2 cellular contexts compared by ENCODE assay signal in genomic region chr6:7042654-7043545, GRCh38.
TF ChIP-seq lines count a peak whose summit lies in the region.

No MANE protein-coding gene starts in this region.

TF ChIP-seq in K562, 482 proteins besides CTCF, POLR2A, EP300 and RAD21 (continued from another document and continues in another):
- TF ChIP-seq, protein P1, sequence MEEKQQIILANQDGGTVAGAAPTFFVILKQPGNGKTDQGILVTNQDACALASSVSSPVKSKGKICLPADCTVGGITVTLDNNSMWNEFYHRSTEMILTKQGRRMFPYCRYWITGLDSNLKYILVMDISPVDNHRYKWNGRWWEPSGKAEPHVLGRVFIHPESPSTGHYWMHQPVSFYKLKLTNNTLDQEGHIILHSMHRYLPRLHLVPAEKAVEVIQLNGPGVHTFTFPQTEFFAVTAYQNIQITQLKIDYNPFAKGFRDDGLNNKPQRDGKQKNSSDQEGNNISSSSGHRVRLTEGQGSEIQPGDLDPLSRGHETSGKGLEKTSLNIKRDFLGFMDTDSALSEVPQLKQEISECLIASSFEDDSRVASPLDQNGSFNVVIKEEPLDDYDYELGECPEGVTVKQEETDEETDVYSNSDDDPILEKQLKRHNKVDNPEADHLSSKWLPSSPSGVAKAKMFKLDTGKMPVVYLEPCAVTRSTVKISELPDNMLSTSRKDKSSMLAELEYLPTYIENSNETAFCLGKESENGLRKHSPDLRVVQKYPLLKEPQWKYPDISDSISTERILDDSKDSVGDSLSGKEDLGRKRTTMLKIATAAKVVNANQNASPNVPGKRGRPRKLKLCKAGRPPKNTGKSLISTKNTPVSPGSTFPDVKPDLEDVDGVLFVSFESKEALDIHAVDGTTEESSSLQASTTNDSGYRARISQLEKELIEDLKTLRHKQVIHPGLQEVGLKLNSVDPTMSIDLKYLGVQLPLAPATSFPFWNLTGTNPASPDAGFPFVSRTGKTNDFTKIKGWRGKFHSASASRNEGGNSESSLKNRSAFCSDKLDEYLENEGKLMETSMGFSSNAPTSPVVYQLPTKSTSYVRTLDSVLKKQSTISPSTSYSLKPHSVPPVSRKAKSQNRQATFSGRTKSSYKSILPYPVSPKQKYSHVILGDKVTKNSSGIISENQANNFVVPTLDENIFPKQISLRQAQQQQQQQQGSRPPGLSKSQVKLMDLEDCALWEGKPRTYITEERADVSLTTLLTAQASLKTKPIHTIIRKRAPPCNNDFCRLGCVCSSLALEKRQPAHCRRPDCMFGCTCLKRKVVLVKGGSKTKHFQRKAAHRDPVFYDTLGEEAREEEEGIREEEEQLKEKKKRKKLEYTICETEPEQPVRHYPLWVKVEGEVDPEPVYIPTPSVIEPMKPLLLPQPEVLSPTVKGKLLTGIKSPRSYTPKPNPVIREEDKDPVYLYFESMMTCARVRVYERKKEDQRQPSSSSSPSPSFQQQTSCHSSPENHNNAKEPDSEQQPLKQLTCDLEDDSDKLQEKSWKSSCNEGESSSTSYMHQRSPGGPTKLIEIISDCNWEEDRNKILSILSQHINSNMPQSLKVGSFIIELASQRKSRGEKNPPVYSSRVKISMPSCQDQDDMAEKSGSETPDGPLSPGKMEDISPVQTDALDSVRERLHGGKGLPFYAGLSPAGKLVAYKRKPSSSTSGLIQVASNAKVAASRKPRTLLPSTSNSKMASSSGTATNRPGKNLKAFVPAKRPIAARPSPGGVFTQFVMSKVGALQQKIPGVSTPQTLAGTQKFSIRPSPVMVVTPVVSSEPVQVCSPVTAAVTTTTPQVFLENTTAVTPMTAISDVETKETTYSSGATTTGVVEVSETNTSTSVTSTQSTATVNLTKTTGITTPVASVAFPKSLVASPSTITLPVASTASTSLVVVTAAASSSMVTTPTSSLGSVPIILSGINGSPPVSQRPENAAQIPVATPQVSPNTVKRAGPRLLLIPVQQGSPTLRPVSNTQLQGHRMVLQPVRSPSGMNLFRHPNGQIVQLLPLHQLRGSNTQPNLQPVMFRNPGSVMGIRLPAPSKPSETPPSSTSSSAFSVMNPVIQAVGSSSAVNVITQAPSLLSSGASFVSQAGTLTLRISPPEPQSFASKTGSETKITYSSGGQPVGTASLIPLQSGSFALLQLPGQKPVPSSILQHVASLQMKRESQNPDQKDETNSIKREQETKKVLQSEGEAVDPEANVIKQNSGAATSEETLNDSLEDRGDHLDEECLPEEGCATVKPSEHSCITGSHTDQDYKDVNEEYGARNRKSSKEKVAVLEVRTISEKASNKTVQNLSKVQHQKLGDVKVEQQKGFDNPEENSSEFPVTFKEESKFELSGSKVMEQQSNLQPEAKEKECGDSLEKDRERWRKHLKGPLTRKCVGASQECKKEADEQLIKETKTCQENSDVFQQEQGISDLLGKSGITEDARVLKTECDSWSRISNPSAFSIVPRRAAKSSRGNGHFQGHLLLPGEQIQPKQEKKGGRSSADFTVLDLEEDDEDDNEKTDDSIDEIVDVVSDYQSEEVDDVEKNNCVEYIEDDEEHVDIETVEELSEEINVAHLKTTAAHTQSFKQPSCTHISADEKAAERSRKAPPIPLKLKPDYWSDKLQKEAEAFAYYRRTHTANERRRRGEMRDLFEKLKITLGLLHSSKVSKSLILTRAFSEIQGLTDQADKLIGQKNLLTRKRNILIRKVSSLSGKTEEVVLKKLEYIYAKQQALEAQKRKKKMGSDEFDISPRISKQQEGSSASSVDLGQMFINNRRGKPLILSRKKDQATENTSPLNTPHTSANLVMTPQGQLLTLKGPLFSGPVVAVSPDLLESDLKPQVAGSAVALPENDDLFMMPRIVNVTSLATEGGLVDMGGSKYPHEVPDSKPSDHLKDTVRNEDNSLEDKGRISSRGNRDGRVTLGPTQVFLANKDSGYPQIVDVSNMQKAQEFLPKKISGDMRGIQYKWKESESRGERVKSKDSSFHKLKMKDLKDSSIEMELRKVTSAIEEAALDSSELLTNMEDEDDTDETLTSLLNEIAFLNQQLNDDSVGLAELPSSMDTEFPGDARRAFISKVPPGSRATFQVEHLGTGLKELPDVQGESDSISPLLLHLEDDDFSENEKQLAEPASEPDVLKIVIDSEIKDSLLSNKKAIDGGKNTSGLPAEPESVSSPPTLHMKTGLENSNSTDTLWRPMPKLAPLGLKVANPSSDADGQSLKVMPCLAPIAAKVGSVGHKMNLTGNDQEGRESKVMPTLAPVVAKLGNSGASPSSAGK (IDR thresholded peaks at IDR 0.05) = peak; percentile 91
- TF ChIP-seq CREB1 (IDR thresholded peaks at IDR 0.05) = no peak
- no peak; the same call in 1 of the 2 replicates for TF ChIP-seq CREB1 (CRISPR knock-in tag; IDR thresholded peaks at IDR 0.05)
- TF ChIP-seq ZNF695 (CRISPR knock-in tag; IDR thresholded peaks at IDR 0.05) = no peak
- TF ChIP-seq CEBPG (CRISPR knock-in tag; IDR thresholded peaks at IDR 0.05) = no peak
- TF ChIP-seq CEBPG (tag; conservative IDR thresholded peaks at IDR 0.05 in 1 of 2, IDR thresholded peaks at IDR 0.05 in 1 of 2) = peak in 1 of 2 experiments; percentile 24; a peak in 1 of 4 replicates
- no peak for TF ChIP-seq EHMT2 (IDR thresholded peaks at IDR 0.05)
- 0 out of 4 replicates have a peak, but pooled peaks of 1 of the 2 experiments have one; percentile 27 for TF ChIP-seq RCOR1 (IDR thresholded peaks at IDR 0.05; ENCODE audit: borderline replicate concordance in 1 of 2, low read depth in 2 of 2, low read length in 2 of 2)
- peak; percentile 70; the same call in 1 of the 2 replicates for TF ChIP-seq KAT7 (CRISPR knock-in tag; IDR thresholded peaks at IDR 0.05; ENCODE audit: borderline replicate concordance)
- no peak for TF ChIP-seq RBM17 (IDR thresholded peaks at IDR 0.05; ENCODE audit: borderline replicate concordance, low read depth, low read length)

TF ChIP-seq in HepG2, 621 proteins besides CTCF, POLR2A, EP300 and RAD21 (continued from another document and continues in another):
- no peak for TF ChIP-seq ZNF3 (CRISPR knock-in tag; IDR thresholded peaks at IDR 0.05)
- TF ChIP-seq ZNF788 (CRISPR knock-in tag; IDR thresholded peaks at IDR 0.05; ENCODE audit: borderline replicate concordance) = peak; percentile 76; the same call in 1 of the 2 replicates
- no peak for TF ChIP-seq AKNA (CRISPR knock-in tag; IDR thresholded peaks at IDR 0.05; ENCODE audit: borderline replicate concordance)
- TF ChIP-seq ZNF709 (CRISPR knock-in tag; IDR thresholded peaks at IDR 0.05) = peak; percentile 47; the same call in 1 of the 2 replicates
- peak; percentile 80; the same call in 1 of the 2 replicates for TF ChIP-seq ZNF570 (CRISPR knock-in tag; IDR thresholded peaks at IDR 0.05; ENCODE audit: borderline replicate concordance)
- TF ChIP-seq ZNF567 (CRISPR knock-in tag; IDR thresholded peaks at IDR 0.05; ENCODE audit: borderline replicate concordance) = peak; percentile 81; the same call in 1 of the 2 replicates
- TF ChIP-seq BRCA1 (CRISPR knock-in tag; IDR thresholded peaks at IDR 0.05) = peak; percentile 79; the same call in 1 of the 2 replicates
- TF ChIP-seq CAMTA2 (CRISPR knock-in tag; IDR thresholded peaks at IDR 0.05; ENCODE audit: borderline replicate concordance) = no peak
- peak; percentile 97 for TF ChIP-seq ZNF740 (CRISPR knock-in tag; IDR thresholded peaks at IDR 0.05)
- TF ChIP-seq ZNF713 (CRISPR knock-in tag; IDR thresholded peaks at IDR 0.05) = no peak
- no peak for TF ChIP-seq ZKSCAN5 (CRISPR knock-in tag; IDR thresholded peaks at IDR 0.05)
- peak; percentile 85 for TF ChIP-seq ZNF547 (CRISPR knock-in tag; IDR thresholded peaks at IDR 0.05)
- TF ChIP-seq ZNF781 (CRISPR knock-in tag; IDR thresholded peaks at IDR 0.05; ENCODE audit: borderline replicate concordance, not compliant biosample characterization) = peak; percentile 80
- TF ChIP-seq, protein P2, sequence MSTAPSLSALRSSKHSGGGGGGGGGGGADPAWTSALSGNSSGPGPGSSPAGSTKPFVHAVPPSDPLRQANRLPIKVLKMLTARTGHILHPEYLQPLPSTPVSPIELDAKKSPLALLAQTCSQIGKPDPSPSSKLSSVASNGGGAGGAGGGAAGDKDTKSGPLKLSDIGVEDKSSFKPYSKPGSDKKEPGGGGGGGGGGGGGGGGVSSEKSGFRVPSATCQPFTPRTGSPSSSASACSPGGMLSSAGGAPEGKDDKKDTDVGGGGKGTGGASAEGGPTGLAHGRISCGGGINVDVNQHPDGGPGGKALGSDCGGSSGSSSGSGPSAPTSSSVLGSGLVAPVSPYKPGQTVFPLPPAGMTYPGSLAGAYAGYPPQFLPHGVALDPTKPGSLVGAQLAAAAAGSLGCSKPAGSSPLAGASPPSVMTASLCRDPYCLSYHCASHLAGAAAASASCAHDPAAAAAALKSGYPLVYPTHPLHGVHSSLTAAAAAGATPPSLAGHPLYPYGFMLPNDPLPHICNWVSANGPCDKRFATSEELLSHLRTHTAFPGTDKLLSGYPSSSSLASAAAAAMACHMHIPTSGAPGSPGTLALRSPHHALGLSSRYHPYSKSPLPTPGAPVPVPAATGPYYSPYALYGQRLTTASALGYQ (CRISPR knock-in tag; IDR thresholded peaks at IDR 0.05) = peak; percentile 59; the same call in 1 of the 2 replicates
- TF ChIP-seq, protein P3, sequence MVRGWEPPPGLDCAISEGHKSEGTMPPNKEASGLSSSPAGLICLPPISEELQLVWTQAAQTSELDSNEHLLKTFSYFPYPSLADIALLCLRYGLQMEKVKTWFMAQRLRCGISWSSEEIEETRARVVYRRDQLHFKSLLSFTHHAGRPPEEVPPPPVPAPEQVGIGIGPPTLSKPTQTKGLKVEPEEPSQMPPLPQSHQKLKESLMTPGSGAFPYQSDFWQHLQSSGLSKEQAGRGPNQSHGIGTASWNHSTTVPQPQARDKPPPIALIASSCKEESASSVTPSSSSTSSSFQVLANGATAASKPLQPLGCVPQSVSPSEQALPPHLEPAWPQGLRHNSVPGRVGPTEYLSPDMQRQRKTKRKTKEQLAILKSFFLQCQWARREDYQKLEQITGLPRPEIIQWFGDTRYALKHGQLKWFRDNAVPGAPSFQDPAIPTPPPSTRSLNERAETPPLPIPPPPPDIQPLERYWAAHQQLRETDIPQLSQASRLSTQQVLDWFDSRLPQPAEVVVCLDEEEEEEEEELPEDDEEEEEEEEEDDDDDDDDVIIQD (CRISPR knock-in tag; IDR thresholded peaks at IDR 0.05; ENCODE audit: low read depth) = peak; percentile 55; the same call in 1 of the 2 replicates
- peak; percentile 87 for TF ChIP-seq PATZ1 (CRISPR knock-in tag; IDR thresholded peaks at IDR 0.05)
- 0 out of 2 replicates have a peak, but pooled peaks have one; percentile 92 for TF ChIP-seq ZNF577 (CRISPR knock-in tag; IDR thresholded peaks at IDR 0.05; ENCODE audit: borderline replicate concordance, low read depth)
- no peak for TF ChIP-seq SCMH1 (CRISPR knock-in tag; IDR thresholded peaks at IDR 0.05; ENCODE audit: borderline replicate concordance)
- TF ChIP-seq ZNF549 (CRISPR knock-in tag; IDR thresholded peaks at IDR 0.05) = peak; percentile 76; the same call in 1 of the 2 replicates
- TF ChIP-seq MED1 (CRISPR knock-in tag; IDR thresholded peaks at IDR 0.05) = peak; percentile 93
- peak; percentile 93 for TF ChIP-seq ZSCAN9 (CRISPR knock-in tag; IDR thresholded peaks at IDR 0.05; ENCODE audit: borderline replicate concordance)
- TF ChIP-seq ARNT (IDR thresholded peaks at IDR 0.05) = no peak
- TF ChIP-seq ZFP90 (CRISPR knock-in tag; IDR thresholded peaks at IDR 0.05; ENCODE audit: borderline replicate concordance) = 0 out of 2 replicates have a peak, but pooled peaks have one; percentile 11
- TF ChIP-seq HNRNPH1 (optimal IDR thresholded peaks at IDR 0.05; ENCODE audit: low read depth, low read length) = no peak
- TF ChIP-seq NR2F1 (CRISPR knock-in tag; IDR thresholded peaks at IDR 0.05) = peak; percentile 55 to 69; a peak in 1 of 4 replicates
- TF ChIP-seq TARDBP (CRISPR knock-in tag; IDR thresholded peaks at IDR 0.05) = peak; percentile 98
- TF ChIP-seq HNF4A (CRISPR knock-in tag; IDR thresholded peaks at IDR 0.05) = peak; percentile 100
- peak; percentile 59; the same call in 1 of the 2 replicates for TF ChIP-seq RFXANK (CRISPR knock-in tag; IDR thresholded peaks at IDR 0.05)
